Comparison of ENCODE assay signal across 11 cellular contexts in the genomic region with DNA sequence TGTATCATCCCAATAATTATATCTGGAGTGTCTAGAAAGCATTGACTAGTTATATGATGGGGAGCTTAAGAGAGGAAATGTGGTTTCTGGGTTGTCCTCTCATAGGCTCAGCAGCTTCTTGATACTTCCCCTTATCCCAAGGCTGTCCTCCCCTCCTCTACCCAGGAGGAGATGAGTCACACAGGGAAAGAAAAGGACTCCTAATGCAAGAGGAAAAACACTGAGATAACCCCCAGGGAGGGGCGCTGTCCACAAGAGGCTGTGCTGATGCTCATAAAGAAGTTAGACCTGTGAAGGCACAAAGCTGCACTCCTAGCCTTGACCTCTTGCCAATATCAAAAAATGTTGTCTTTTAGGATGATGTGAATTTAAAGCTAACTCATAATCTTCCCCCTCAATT. TPM values are rescaled to one million over a fixed set of nuclear protein-coding genes. Genes with fewer than 3 reads are reported as not detected.
DNase-seq lines count a peak whose midpoint lies in the region; ATAC-seq and TF ChIP-seq lines count a peak whose summit lies in the region.
"Had no signal": no experiment of that assay in that cellular context is flagged by ENCODE, and none has a peak within 500 bp of the region (broad histone marks: within the 10 kb centered on the region; RNA-seq: fewer than 3 reads in every experiment).

No MANE protein-coding gene starts in this region.

- H3K4me3 ChIP-seq in fibroblast of lung (replicated peaks in 1 of 4; ENCODE audit: control extremely low read depth in 1 of 4, insufficient read depth in 1 of 4, low read depth in 3 of 4, low read length in 4 of 4) (no peak overlapping the region), gastroesophageal sphincter (no peak overlapping the region)

- no peak for ATAC-seq in activated CD8-positive, alpha-beta T cell treated with anti-CD3 and anti-CD28 coated beads for 36 hours
- ATAC-seq in activated CD8-positive, alpha-beta T cell treated with anti-CD3 and anti-CD28 coated beads, Interleukin-2, amount 10 ng/mL, durations not matched to agents 7 days and 5 days: no peak
- ATAC-seq in gastroesophageal sphincter (no peak), HG02885 (IDR thresholded peaks at IDR 0.05; ENCODE audit: poor library complexity, unreplicated experiment) (no peak)
- ATAC-seq: effector memory CD8-positive, alpha-beta T cell had no signal

- H3K27me3 ChIP-seq in fibroblast of lung (ENCODE audit: control insufficient read depth, insufficient read depth, low read length) (no peaks in the 10 kb centered on the region), gastroesophageal sphincter (no peaks in the 10 kb centered on the region)

- H3K9ac ChIP-seq in fibroblast of lung (ENCODE audit: insufficient read depth, low read length): no peak overlapping the region

- H3K9me3 Mint-ChIP-seq in activated CD8-positive, alpha-beta T cell treated with anti-CD3 and anti-CD28 coated beads for 36 hours: no peaks in the 10 kb centered on the region
- no peaks in the 10 kb centered on the region for H3K9me3 Mint-ChIP-seq in activated CD8-positive, alpha-beta T cell treated with anti-CD3 and anti-CD28 coated beads, Interleukin-2, amount 10 ng/mL, durations not matched to agents 7 days and 5 days (ENCODE audit: insufficient read depth)
- H3K9me3 Mint-ChIP-seq in immature natural killer cell: no peaks in the 10 kb centered on the region
- H3K9me3 Mint-ChIP-seq: CD14-positive monocyte; effector memory CD8-positive, alpha-beta T cell; T-helper 1 cell treated with Interleukin-12 subunit alpha and Interleukin-12 subunit beta and Interleukin-4 antibody, amounts not matched to agents 30 μg/mL and 1 μg/mL, for 36 hours had no signal

- H3K4me2 ChIP-seq in fibroblast of lung (ENCODE audit: extremely low read depth, insufficient read depth, low read length): no peak overlapping the region

- intact Hi-C loops in activated CD8-positive, alpha-beta T cell treated with anti-CD3 and anti-CD28 coated beads for 36 hours (cut with micrococcal nuclease): no loop called here

- no peaks in the 10 kb centered on the region for H3K36me3 Mint-ChIP-seq in activated CD8-positive, alpha-beta T cell treated with anti-CD3 and anti-CD28 coated beads for 36 hours (ENCODE audit: low read depth)
- no peaks in the 10 kb centered on the region for H3K36me3 Mint-ChIP-seq in activated CD8-positive, alpha-beta T cell treated with anti-CD3 and anti-CD28 coated beads, Interleukin-2, amount 10 ng/mL, durations not matched to agents 7 days and 5 days (ENCODE audit: low read depth)
- no peaks in the 10 kb centered on the region for H3K36me3 Mint-ChIP-seq in immature natural killer cell
- H3K36me3 Mint-ChIP-seq: CD14-positive monocyte had no signal

- H4K20me1 ChIP-seq in fibroblast of lung (ENCODE audit: control insufficient read depth, extremely low read depth, insufficient read depth, low read length): no peaks in the 10 kb centered on the region

- H3K36me3 ChIP-seq in fibroblast of lung (ENCODE audit: control insufficient read depth, insufficient read depth, low read length) (no peaks in the 10 kb centered on the region), gastroesophageal sphincter (no peaks in the 10 kb centered on the region)

- CTCF ChIA-PET in activated CD8-positive, alpha-beta T cell treated with anti-CD3 and anti-CD28 coated beads for 36 hours (lab: Charles Lee): interaction anchor here (0.9 to 1.7 kb wide), 2 partner anchors 27 to 310 kb away, joined by 3 to 5 read pairs; no protein-coding TSS in a partner anchor
- CTCF ChIA-PET in activated CD8-positive, alpha-beta T cell treated with anti-CD3 and anti-CD28 coated beads, Interleukin-2, amount 10 ng/mL, durations not matched to agents 7 days and 5 days (lab: Charles Lee): interaction anchor here (0.9 to 1.3 kb wide), 4 partner anchors 11 to 309 kb away, joined by 3 to 4 read pairs (median 4); no protein-coding TSS in a partner anchor

- H3K27me3 Mint-ChIP-seq in activated CD8-positive, alpha-beta T cell treated with anti-CD3 and anti-CD28 coated beads for 36 hours: peaks cover 3% of the 10 kb centered on the region
- H3K27me3 Mint-ChIP-seq in activated CD8-positive, alpha-beta T cell treated with anti-CD3 and anti-CD28 coated beads, Interleukin-2, amount 10 ng/mL, durations not matched to agents 7 days and 5 days (ENCODE audit: low read depth): peaks cover 23% of the 10 kb centered on the region
- H3K27me3 Mint-ChIP-seq in immature natural killer cell (ENCODE audit: low read depth in 3 of 3): peaks cover 0 to 4% (median 1%) of the 10 kb centered on the region in 3 donors

- POLR2A ChIA-PET in activated CD8-positive, alpha-beta T cell treated with anti-CD3 and anti-CD28 coated beads for 36 hours (lab: Charles Lee): interaction anchor here (0.6 kb wide), 1 partner anchor 809 kb away, joined by 3 read pairs; no protein-coding TSS in a partner anchor
- POLR2A ChIA-PET in activated CD8-positive, alpha-beta T cell treated with anti-CD3 and anti-CD28 coated beads, Interleukin-2, amount 10 ng/mL, durations not matched to agents 7 days and 5 days (lab: Charles Lee): interaction anchor here (1.6 kb wide), 1 partner anchor 28 kb away, joined by 6 read pairs; a partner anchor contains a TSS

- H3K79me2 ChIP-seq in fibroblast of lung (ENCODE audit: control insufficient read depth, insufficient read depth, low read length): no peaks in the 10 kb centered on the region

- H3K4me3 Mint-ChIP-seq in activated CD8-positive, alpha-beta T cell treated with anti-CD3 and anti-CD28 coated beads for 36 hours: no peak overlapping the region
- no peak overlapping the region for H3K4me3 Mint-ChIP-seq in activated CD8-positive, alpha-beta T cell treated with anti-CD3 and anti-CD28 coated beads, Interleukin-2, amount 10 ng/mL, durations not matched to agents 7 days and 5 days
- no peak overlapping the region for H3K4me3 Mint-ChIP-seq in immature natural killer cell
- H3K4me3 Mint-ChIP-seq: CD14-positive monocyte; effector memory CD8-positive, alpha-beta T cell; T-helper 1 cell treated with Interleukin-12 subunit alpha and Interleukin-12 subunit beta and Interleukin-4 antibody, amounts not matched to agents 30 μg/mL and 1 μg/mL, for 36 hours had no signal

- H3K9me3 ChIP-seq in fibroblast of lung (ENCODE audit: control insufficient read depth, insufficient read depth, low read depth, low read length) (no peaks in the 10 kb centered on the region), gastroesophageal sphincter (no peaks in the 10 kb centered on the region)

- TF ChIP-seq POLR2A in gastroesophageal sphincter (IDR thresholded peaks at IDR 0.05): no peak

- no peaks in the 10 kb centered on the region for H3K4me1 Mint-ChIP-seq in activated CD8-positive, alpha-beta T cell treated with anti-CD3 and anti-CD28 coated beads for 36 hours (ENCODE audit: low read depth)
- peaks cover 3% of the 10 kb centered on the region for H3K4me1 Mint-ChIP-seq in activated CD8-positive, alpha-beta T cell treated with anti-CD3 and anti-CD28 coated beads, Interleukin-2, amount 10 ng/mL, durations not matched to agents 7 days and 5 days (ENCODE audit: low read depth)
- H3K4me1 Mint-ChIP-seq in immature natural killer cell: peaks cover 0 to 2% of the 10 kb centered on the region in 2 donors

- H3K4me1 ChIP-seq in fibroblast of lung (ENCODE audit: control insufficient read depth, extremely low read depth, insufficient read depth, low read length): no peaks in the 10 kb centered on the region
- peaks cover 0 to 5% (median 0%) of the 10 kb centered on the region in 3 donors for H3K4me1 ChIP-seq in gastroesophageal sphincter

- no peak overlapping the region for H3K27ac Mint-ChIP-seq in activated CD8-positive, alpha-beta T cell treated with anti-CD3 and anti-CD28 coated beads for 36 hours
- no peak overlapping the region for H3K27ac Mint-ChIP-seq in activated CD8-positive, alpha-beta T cell treated with anti-CD3 and anti-CD28 coated beads, Interleukin-2, amount 10 ng/mL, durations not matched to agents 7 days and 5 days
- no peak overlapping the region for H3K27ac Mint-ChIP-seq in immature natural killer cell
- H3K27ac Mint-ChIP-seq: CD14-positive monocyte; effector memory CD8-positive, alpha-beta T cell; T-helper 1 cell treated with Interleukin-12 subunit alpha and Interleukin-12 subunit beta and Interleukin-4 antibody, amounts not matched to agents 30 μg/mL and 1 μg/mL, for 36 hours had no signal

- H3K27ac ChIP-seq in fibroblast of lung (ENCODE audit: insufficient read depth, low read length) (no peak overlapping the region), gastroesophageal sphincter (no peak overlapping the region)

- peak; percentile 4 for DNase-seq in activated CD8-positive, alpha-beta T cell treated with anti-CD3 and anti-CD28 coated beads for 36 hours
- no peak for DNase-seq in activated CD8-positive, alpha-beta T cell treated with anti-CD3 and anti-CD28 coated beads, Interleukin-2, amount 10 ng/mL, durations not matched to agents 7 days and 5 days
- DNase-seq in fibroblast of lung (ENCODE audit: low read depth in 2 of 2): peak; percentile 79 to 84
- DNase-seq in stromal cell of bone marrow (ENCODE audit: low read depth): peak; percentile 81
- no peak for DNase-seq in immature natural killer cell

- no peak for TF ChIP-seq CTCF in activated CD8-positive, alpha-beta T cell treated with anti-CD3 and anti-CD28 coated beads for 36 hours (IDR thresholded peaks at IDR 0.05)
- TF ChIP-seq CTCF in fibroblast of lung (conservative IDR thresholded peaks at IDR 0.05 in 1 of 2, IDR thresholded peaks at IDR 0.05 in 1 of 2; ENCODE audit: low read depth in 1 of 2, low read length in 2 of 2): peak; percentile 17 to 23
- TF ChIP-seq CTCF in gastroesophageal sphincter (IDR thresholded peaks at IDR 0.05): no peak

- H2AFZ ChIP-seq in fibroblast of lung (ENCODE audit: low read length): no peak overlapping the region

- whole genome bisulfite sequencing in gastroesophageal sphincter (ENCODE audit: low coverage in 1 of 2), 2 donors: 100% methylated on average over 1 of the region's 1 CpG; no CpG with 5 or more reads in 1 of the 2 donors

- TF ChIP-seq EP300 in gastroesophageal sphincter (IDR thresholded peaks at IDR 0.05): no peak

TF ChIP-seq in PFSK-1, 5 proteins besides CTCF, POLR2A, EP300 and RAD21 (continues in another document):
- TF ChIP-seq POLR2AphosphoS5 (IDR thresholded peaks at IDR 0.05; ENCODE audit: low read depth, low read length): no peak

RNA-seq across cellular contexts. Expression of a gene that starts 28.8 kb away (rescaled TPM):
- 10 to 100 TPM; 16.0 to 18.3 TPM for total RNA-seq in activated CD8-positive, alpha-beta T cell treated with anti-CD3 and anti-CD28 coated beads for 36 hours
- 10 to 100 TPM; 46.9 to 54.0 TPM for total RNA-seq in activated CD8-positive, alpha-beta T cell treated with anti-CD3 and anti-CD28 coated beads, Interleukin-2, amount 10 ng/mL, durations not matched to agents 7 days and 5 days
- 39.9 TPM for polyA plus RNA-seq in PFSK-1 (2012; ENCODE audit: insufficient read length, low read depth)
- total RNA-seq in fibroblast of lung (43.1 and 71.5 TPM in 2 replicates), gastroesophageal sphincter (100 to 1,000 TPM; 117 to 883 (median 126) TPM)
- polyA plus RNA-seq in fibroblast of lung (88.5 and 224 TPM in 2 replicates), immature natural killer cell (100 to 1,000 TPM in 1 of 3 donors, 10 to 100 TPM in 2; 73.5 to 102 (median 91.8) TPM)
- 113 and 232 TPM in 2 replicates for polyA plus RNA-seq in fibroblast of lung (2012)
- 36.2 and 86.0 TPM in 2 replicates for polyA minus RNA-seq in fibroblast of lung (ENCODE audit: low replicate concordance)

Comparison
In these comparisons a context has a peak if more than half of its experiments do, and no peak if none do; other contexts are left out.
1. DNase-seq: peak in activated CD8-positive, alpha-beta T cell treated with anti-CD3 and anti-CD28 coated beads for 36 hours (single experiment), fibroblast of lung (2 of 2) and stromal cell of bone marrow (single experiment); none in activated CD8-positive, alpha-beta T cell treated with anti-CD3 and anti-CD28 coated beads, Interleukin-2, amount 10 ng/mL, durations not matched to agents 7 days and 5 days (single experiment) and immature natural killer cell (0 of 3).
2. CTCF ChIP-seq: peak in fibroblast of lung (2 of 2); none in activated CD8-positive, alpha-beta T cell treated with anti-CD3 and anti-CD28 coated beads for 36 hours (single experiment) and gastroesophageal sphincter (0 of 4).